Comparison of ENCODE assay signal across 1 cellular context in the genomic region with DNA sequence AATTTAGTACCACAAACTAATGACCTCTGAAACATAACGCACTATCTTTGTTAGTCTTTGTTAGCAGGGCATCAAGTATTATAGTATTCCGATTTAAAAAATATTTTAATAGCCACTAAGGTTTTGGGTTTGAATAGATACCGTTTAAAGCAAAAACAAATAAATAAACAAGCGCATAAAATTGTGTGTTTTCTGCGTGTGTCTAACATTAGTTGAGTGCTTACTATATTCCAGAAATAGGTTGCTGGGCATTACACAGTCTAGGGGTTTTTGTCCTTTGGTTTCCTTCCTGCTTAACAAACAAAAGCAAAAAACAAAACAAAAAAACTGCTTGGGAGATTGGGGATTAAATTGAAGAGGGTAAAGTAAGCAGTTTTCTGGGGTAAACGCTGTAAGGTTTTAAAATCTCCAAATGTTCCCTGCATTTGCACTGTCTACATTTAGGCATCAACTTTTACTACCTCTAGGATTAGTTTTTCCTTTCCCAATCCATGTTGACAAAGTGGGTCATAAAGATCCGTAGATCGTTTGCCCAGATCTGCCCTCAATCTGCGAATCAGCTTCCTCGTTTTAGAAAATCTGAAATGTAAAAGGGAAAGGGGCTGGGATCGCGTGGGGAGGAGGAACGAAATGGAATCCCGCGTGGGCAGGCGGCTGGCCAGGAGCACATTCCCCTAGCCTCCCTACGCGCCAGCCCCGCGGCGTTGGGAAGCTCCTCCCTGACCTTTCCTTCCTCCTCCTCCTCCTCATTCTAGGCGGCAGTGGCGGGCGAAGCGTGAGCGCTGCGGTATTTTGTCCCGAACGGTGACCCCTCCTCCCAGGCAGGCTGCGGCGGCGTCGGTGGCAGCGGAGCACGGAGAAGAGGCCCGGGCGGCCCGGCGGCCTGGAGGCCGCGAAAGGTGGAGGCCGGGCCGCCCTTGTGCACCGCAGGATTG.
A peak's percentile ranks its signal among the peaks of the same experiment; 100 is the strongest.
TF ChIP-seq lines count a peak whose summit lies in the region.

KCTD3 (plus strand) TSS at position 749 of the 935 bp plus-strand sequence. CDS start 382 bp downstream, outside the sequence.

TF ChIP-seq in K562, 482 proteins besides CTCF, POLR2A, EP300 and RAD21 (continued from another document and continues in another):
- TF ChIP-seq, protein P1, sequence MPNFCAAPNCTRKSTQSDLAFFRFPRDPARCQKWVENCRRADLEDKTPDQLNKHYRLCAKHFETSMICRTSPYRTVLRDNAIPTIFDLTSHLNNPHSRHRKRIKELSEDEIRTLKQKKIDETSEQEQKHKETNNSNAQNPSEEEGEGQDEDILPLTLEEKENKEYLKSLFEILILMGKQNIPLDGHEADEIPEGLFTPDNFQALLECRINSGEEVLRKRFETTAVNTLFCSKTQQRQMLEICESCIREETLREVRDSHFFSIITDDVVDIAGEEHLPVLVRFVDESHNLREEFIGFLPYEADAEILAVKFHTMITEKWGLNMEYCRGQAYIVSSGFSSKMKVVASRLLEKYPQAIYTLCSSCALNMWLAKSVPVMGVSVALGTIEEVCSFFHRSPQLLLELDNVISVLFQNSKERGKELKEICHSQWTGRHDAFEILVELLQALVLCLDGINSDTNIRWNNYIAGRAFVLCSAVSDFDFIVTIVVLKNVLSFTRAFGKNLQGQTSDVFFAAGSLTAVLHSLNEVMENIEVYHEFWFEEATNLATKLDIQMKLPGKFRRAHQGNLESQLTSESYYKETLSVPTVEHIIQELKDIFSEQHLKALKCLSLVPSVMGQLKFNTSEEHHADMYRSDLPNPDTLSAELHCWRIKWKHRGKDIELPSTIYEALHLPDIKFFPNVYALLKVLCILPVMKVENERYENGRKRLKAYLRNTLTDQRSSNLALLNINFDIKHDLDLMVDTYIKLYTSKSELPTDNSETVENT (CRISPR knock-in tag; IDR thresholded peaks at IDR 0.05): 0 out of 2 replicates have a peak, but pooled peaks have one; percentile 5
- TF ChIP-seq KDM5B (IDR thresholded peaks at IDR 0.05; ENCODE audit: insufficient replicate concordance, low read depth, low read length) (peak; percentile 68), FOXM1 (IDR thresholded peaks at IDR 0.05; ENCODE audit: low read depth) (no peak), FOXM1 (CRISPR knock-in tag; IDR thresholded peaks at IDR 0.05; ENCODE audit: low read depth) (no peak), NRF1 (conservative IDR thresholded peaks at IDR 0.05 in 1 of 2, IDR thresholded peaks at IDR 0.05 in 1 of 2) (peak; percentile 58 to 62), MTA3 (IDR thresholded peaks at IDR 0.05; ENCODE audit: borderline replicate concordance) (peak; percentile 97), FOXJ3 (CRISPR knock-in tag; IDR thresholded peaks at IDR 0.05) (no peak), SMARCA5 (IDR thresholded peaks at IDR 0.05) (0 out of 2 replicates have a peak, but pooled peaks have one; percentile 61), SMAD3 (CRISPR knock-in tag; conservative IDR thresholded peaks at IDR 0.05) (no peak), PHB2 (IDR thresholded peaks at IDR 0.05; ENCODE audit: low read depth) (no peak), TAF9B (IDR thresholded peaks at IDR 0.05; ENCODE audit: partially characterized antibody) (peak; percentile 62), BRD4 (IDR thresholded peaks at IDR 0.05) (peak; percentile 71; the same call in 1 of the 2 replicates), STAT6 (CRISPR knock-in tag; IDR thresholded peaks at IDR 0.05) (no peak), EP400 (IDR thresholded peaks at IDR 0.05) (peak; percentile 61), ARID3A (IDR thresholded peaks at IDR 0.05; ENCODE audit: borderline replicate concordance, low read depth, low read length) (no peak), CSDE1 (IDR thresholded peaks at IDR 0.05) (peak in 1 of 2 experiments; percentile 15; a peak in 1 of 4 replicates), ZNF668 (CRISPR knock-in tag; IDR thresholded peaks at IDR 0.05) (no peak), SMARCB1 (IDR thresholded peaks at IDR 0.05; ENCODE audit: insufficient read length, low read depth) (no peak), PHF21A (IDR thresholded peaks at IDR 0.05; ENCODE audit: borderline replicate concordance, low read depth) (peak; percentile 68; the same call in 1 of the 2 replicates), ZEB2 (IDR thresholded peaks at IDR 0.05) (0 out of 2 replicates have a peak, but pooled peaks have one; percentile 31), BRF2 (IDR thresholded peaks at IDR 0.05; ENCODE audit: borderline replicate concordance, insufficient read depth, insufficient read length) (no peak), ZNF224 (CRISPR knock-in tag; IDR thresholded peaks at IDR 0.05) (no peak), L3MBTL2 (IDR thresholded peaks at IDR 0.05) (no peak; the same call in none of the 2 replicates), TAF1 (IDR thresholded peaks at IDR 0.05; ENCODE audit: control insufficient read depth, extremely low read depth, insufficient read depth, low read length, severe bottlenecking) (peak; percentile 65), FOXK2 (conservative IDR thresholded peaks at IDR 0.05 in 1 of 2, IDR thresholded peaks at IDR 0.05 in 1 of 2; ENCODE audit: low read depth in 2 of 2) (peak; percentile 84 to 85; a peak in 3 of 4 replicates), SAFB (IDR thresholded peaks at IDR 0.05; ENCODE audit: borderline replicate concordance, low read depth, low read length) (peak; percentile 78; the same call in 1 of the 2 replicates), ZBED1 (IDR thresholded peaks at IDR 0.05) (no peak), PURB (CRISPR knock-in tag; IDR thresholded peaks at IDR 0.05; ENCODE audit: low read depth) (no peak), TRIM24 (IDR thresholded peaks at IDR 0.05) (no peak; a peak in 1 of 4 replicates), HMGN3 (IDR thresholded peaks at IDR 0.05; ENCODE audit: borderline replicate concordance, extremely low read depth, insufficient read length, low read depth, low read length) (peak; percentile 76), NEUROD1 (IDR thresholded peaks at IDR 0.05; ENCODE audit: borderline replicate concordance, low read depth, low read length, partially characterized antibody) (peak; percentile 69), ZNF398 (CRISPR knock-in tag; IDR thresholded peaks at IDR 0.05) (no peak), THRAP3 (IDR thresholded peaks at IDR 0.05; ENCODE audit: borderline replicate concordance) (0 out of 2 replicates have a peak, but pooled peaks have one; percentile 39)
- TF ChIP-seq, protein P2, sequence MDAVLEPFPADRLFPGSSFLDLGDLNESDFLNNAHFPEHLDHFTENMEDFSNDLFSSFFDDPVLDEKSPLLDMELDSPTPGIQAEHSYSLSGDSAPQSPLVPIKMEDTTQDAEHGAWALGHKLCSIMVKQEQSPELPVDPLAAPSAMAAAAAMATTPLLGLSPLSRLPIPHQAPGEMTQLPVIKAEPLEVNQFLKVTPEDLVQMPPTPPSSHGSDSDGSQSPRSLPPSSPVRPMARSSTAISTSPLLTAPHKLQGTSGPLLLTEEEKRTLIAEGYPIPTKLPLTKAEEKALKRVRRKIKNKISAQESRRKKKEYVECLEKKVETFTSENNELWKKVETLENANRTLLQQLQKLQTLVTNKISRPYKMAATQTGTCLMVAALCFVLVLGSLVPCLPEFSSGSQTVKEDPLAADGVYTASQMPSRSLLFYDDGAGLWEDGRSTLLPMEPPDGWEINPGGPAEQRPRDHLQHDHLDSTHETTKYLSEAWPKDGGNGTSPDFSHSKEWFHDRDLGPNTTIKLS (IDR thresholded peaks at IDR 0.05; ENCODE audit: borderline replicate concordance, low read depth): no peak
- TF ChIP-seq, protein P3, sequence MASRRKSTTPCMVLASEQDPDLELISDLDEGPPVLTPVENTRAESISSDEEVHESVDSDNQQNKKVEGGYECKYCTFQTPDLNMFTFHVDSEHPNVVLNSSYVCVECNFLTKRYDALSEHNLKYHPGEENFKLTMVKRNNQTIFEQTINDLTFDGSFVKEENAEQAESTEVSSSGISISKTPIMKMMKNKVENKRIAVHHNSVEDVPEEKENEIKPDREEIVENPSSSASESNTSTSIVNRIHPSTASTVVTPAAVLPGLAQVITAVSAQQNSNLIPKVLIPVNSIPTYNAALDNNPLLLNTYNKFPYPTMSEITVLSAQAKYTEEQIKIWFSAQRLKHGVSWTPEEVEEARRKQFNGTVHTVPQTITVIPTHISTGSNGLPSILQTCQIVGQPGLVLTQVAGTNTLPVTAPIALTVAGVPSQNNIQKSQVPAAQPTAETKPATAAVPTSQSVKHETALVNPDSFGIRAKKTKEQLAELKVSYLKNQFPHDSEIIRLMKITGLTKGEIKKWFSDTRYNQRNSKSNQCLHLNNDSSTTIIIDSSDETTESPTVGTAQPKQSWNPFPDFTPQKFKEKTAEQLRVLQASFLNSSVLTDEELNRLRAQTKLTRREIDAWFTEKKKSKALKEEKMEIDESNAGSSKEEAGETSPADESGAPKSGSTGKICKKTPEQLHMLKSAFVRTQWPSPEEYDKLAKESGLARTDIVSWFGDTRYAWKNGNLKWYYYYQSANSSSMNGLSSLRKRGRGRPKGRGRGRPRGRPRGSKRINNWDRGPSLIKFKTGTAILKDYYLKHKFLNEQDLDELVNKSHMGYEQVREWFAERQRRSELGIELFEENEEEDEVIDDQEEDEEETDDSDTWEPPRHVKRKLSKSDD (conservative IDR thresholded peaks at IDR 0.05; ENCODE audit: low read length): peak; percentile 26; the same call in 1 of the 2 replicates
- TF ChIP-seq, protein P4, sequence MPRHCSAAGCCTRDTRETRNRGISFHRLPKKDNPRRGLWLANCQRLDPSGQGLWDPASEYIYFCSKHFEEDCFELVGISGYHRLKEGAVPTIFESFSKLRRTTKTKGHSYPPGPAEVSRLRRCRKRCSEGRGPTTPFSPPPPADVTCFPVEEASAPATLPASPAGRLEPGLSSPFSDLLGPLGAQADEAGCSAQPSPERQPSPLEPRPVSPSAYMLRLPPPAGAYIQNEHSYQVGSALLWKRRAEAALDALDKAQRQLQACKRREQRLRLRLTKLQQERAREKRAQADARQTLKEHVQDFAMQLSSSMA (CRISPR knock-in tag; IDR thresholded peaks at IDR 0.05): no peak
- TF ChIP-seq, protein P5, sequence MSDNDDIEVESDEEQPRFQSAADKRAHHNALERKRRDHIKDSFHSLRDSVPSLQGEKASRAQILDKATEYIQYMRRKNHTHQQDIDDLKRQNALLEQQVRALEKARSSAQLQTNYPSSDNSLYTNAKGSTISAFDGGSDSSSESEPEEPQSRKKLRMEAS (CRISPR knock-in tag; IDR thresholded peaks at IDR 0.05): peak; percentile 45
- TF ChIP-seq, protein P6, sequence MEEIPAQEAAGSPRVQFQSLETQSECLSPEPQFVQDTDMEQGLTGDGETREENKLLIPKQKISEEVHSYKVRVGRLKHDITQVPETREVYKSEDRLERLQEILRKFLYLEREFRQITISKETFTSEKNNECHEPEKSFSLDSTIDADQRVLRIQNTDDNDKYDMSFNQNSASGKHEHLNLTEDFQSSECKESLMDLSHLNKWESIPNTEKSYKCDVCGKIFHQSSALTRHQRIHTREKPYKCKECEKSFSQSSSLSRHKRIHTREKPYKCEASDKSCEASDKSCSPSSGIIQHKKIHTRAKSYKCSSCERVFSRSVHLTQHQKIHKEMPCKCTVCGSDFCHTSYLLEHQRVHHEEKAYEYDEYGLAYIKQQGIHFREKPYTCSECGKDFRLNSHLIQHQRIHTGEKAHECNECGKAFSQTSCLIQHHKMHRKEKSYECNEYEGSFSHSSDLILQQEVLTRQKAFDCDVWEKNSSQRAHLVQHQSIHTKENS (CRISPR knock-in tag; IDR thresholded peaks at IDR 0.05): no peak
